ENCODE assay signal across 8 cellular contexts in the genomic region with DNA sequence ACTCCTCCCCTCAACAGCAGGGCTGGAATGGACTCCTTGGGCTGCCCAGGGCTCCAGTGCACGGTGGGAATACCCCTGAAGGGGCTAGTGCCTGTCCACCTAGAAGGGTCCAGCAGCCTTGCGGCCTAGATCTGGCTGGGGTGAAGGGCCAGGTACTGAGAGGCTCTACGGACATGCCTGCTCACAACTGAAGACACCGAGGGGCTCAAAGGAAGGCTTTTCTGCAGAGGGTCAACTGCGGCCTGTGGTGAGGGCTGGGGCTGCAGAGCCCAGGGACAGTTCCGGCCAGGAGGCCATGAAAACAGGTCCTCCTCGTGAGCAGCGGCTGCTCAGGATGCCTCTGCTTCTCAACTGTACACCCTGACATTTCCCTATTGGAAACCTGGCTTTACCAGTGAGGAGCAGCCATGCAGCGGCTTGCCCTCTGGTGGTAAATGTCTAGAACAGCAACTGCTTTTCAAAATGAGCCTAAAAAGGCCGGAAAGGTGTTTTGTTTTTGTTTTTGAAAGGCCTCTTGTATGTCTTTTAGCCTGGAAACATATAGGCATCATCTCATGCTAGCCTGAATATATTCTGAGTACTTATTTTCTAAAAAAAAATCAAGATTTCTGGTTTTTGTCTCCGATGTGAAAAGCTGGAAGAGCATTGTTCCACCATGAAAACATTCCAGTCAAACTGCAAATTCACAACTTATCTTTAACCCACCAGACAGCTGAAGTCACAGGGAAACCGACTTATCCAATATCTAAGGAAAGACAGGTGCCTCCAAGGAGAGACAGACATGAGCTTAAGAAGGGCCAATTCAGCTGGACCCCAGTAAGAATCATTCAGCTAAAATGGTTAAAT.
A peak's percentile ranks its signal among the peaks of the same experiment; 100 is the strongest.
DNase-seq lines count a peak whose midpoint lies in the region; ATAC-seq and TF ChIP-seq lines count a peak whose summit lies in the region.

No MANE protein-coding gene starts in this region.

- H3K4me1 Mint-ChIP-seq in CD8-positive, alpha-beta T cell (ENCODE audit: low read depth) = peaks cover 28% of the 10 kb centered on the region

- 47% methylated on average over 12 of the region's 12 CpGs for WGBS in right cardiac atrium

- CTCF ChIA-PET in CD8-positive, alpha-beta T cell (lab: Charles Lee) = interaction anchor here (0.7 to 7.5 kb wide), 56 partner anchors 8 to 631 kb away, joined by 3 to 206 read pairs (median 6); no protein-coding TSS in a partner anchor

- no peaks in the 10 kb centered on the region for H3K9me3 ChIP-seq in CD8-positive, alpha-beta T cell (ENCODE audit: low read length)
- no peaks in the 10 kb centered on the region for H3K9me3 ChIP-seq in right cardiac atrium (ENCODE audit: control insufficient read depth, low read length)
- H3K9me3 ChIP-seq in gastrocnemius medialis = no peaks in the 10 kb centered on the region

- peak; percentile 87 for TF ChIP-seq CTCF in CD8-positive, alpha-beta T cell (IDR thresholded peaks at IDR 0.05)
- TF ChIP-seq CTCF in gastrocnemius medialis (IDR thresholded peaks at IDR 0.05 in 4 of 5, conservative IDR thresholded peaks at IDR 0.05 in 1 of 5) = peak; percentile 79 to 89 (median 85)

- no peak overlapping the region for H3K4me3 Mint-ChIP-seq in CD8-positive, alpha-beta T cell

- no peaks in the 10 kb centered on the region for H3K27me3 ChIP-seq in CD8-positive, alpha-beta T cell (ENCODE audit: insufficient read depth, low read length)
- no peaks in the 10 kb centered on the region for H3K27me3 ChIP-seq in right cardiac atrium (ENCODE audit: control insufficient read depth, insufficient read depth)
- no peaks in the 10 kb centered on the region for H3K27me3 ChIP-seq in gastrocnemius medialis

- ATAC-seq in CD8-positive, alpha-beta T cell = peak; percentile 61
- ATAC-seq in right cardiac atrium (peak; percentile 46 to 67), gastrocnemius medialis (peak; percentile 79 to 80)

- no peaks in the 10 kb centered on the region for H3K36me3 ChIP-seq in CD8-positive, alpha-beta T cell (ENCODE audit: insufficient read depth, low read length)
- H3K36me3 ChIP-seq in gastrocnemius medialis = no peaks in the 10 kb centered on the region

- peak in 4 of 7 experiments; percentile 26 to 63 (median 43) for DNase-seq in CD8-positive, alpha-beta T cell
- DNase-seq in GM19238 (ENCODE audit: insufficient read length, low spot score) (peak; percentile 64), OCI-M1 (lab: John Stamatoyannopoulos, UW) (peak; percentile 56), astrocyte of the hippocampus (ENCODE audit: low read depth, low spot score) (peak; percentile 69), right cardiac atrium (peak in 1 of 3 donors; percentile 74), gastrocnemius medialis (peak in 1 of 2 donors; percentile 24), activated gamma-delta T cell treated with Interleukin-2 at 50 U/mL for 16 hours (no peak), GF-D8 (lab: John Stamatoyannopoulos, UW) (no peak)

- in situ Hi-C loops in gastrocnemius medialis (cut with MboI; ENCODE audit: low sequenced_read_pairs in 4 of 4) = loop anchor here (5.0 to 10.0 kb wide), 5 partner anchors 65 to 288 kb away; no protein-coding TSS in a partner anchor

- H3K27ac Mint-ChIP-seq in CD8-positive, alpha-beta T cell = no peak overlapping the region

- no peak overlapping the region for H3K4me3 ChIP-seq in CD8-positive, alpha-beta T cell (ENCODE audit: low read depth, low read length)
- H3K4me3 ChIP-seq in right cardiac atrium (ENCODE audit: low read length) = no peak overlapping the region
- no peak overlapping the region for H3K4me3 ChIP-seq in gastrocnemius medialis

- POLR2A ChIA-PET in CD8-positive, alpha-beta T cell (lab: Charles Lee) = interaction anchor here (1.0 to 4.3 kb wide), 4 partner anchors 16 to 287 kb away, joined by 3 to 29 read pairs (median 4); a partner anchor contains a TSS

- no peaks in the 10 kb centered on the region for H3K36me3 Mint-ChIP-seq in CD8-positive, alpha-beta T cell

- TF ChIP-seq POLR2A in gastrocnemius medialis (IDR thresholded peaks at IDR 0.05) = no peak

- H3K27ac ChIP-seq in CD8-positive, alpha-beta T cell (ENCODE audit: low read depth, low read length) = no peak overlapping the region
- H3K27ac ChIP-seq in right cardiac atrium (ENCODE audit: low read length) = no peak overlapping the region
- no peak overlapping the region for H3K27ac ChIP-seq in gastrocnemius medialis

- peaks cover 23% of the 10 kb centered on the region for H3K4me1 ChIP-seq in CD8-positive, alpha-beta T cell (ENCODE audit: insufficient read depth, low read length)
- H3K4me1 ChIP-seq in right cardiac atrium (ENCODE audit: control insufficient read depth, insufficient read depth, low read length) = peaks cover 3% of the 10 kb centered on the region
- H3K4me1 ChIP-seq in gastrocnemius medialis = peaks cover 8 to 21% of the 10 kb centered on the region in 2 donors

- no peaks in the 10 kb centered on the region for H3K27me3 Mint-ChIP-seq in CD8-positive, alpha-beta T cell (ENCODE audit: low read depth)

- no peaks in the 10 kb centered on the region for H3K9me3 Mint-ChIP-seq in CD8-positive, alpha-beta T cell

- intact Hi-C loops in CD8-positive, alpha-beta T cell (cut with DNase I, micrococcal nuclease) = loop anchor here (2.0 to 10.0 kb wide), 10 partner anchors 97 to 828 kb away; a partner anchor contains a TSS
- intact Hi-C loops in right cardiac atrium (cut with DNase I) (loop anchor here (2.0 to 10.0 kb wide), 7 partner anchors 48 to 505 kb away; a partner anchor contains a TSS), gastrocnemius medialis (cut with DNase I; ENCODE audit: low total_unique reads) (loop anchor here (1.0 to 10.0 kb wide), 4 partner anchors 49 to 825 kb away; a partner anchor contains a TSS)

Comparison
In these comparisons a context has a peak if more than half of its experiments do, and no peak if none do; other contexts are left out.
1. DNase-seq: peak in CD8-positive, alpha-beta T cell (4 of 7), GM19238 (single experiment), OCI-M1 (single experiment) and astrocyte of the hippocampus (single experiment); none in activated gamma-delta T cell treated with Interleukin-2 at 50 U/mL for 16 hours (single experiment) and GF-D8 (single experiment).
2. Peak in every context shown above with its lines, with median percentiles within 50 percentile points of each other: ATAC-seq.